Comparison of ENCODE assay signal across 9 cellular contexts in the genomic region with DNA sequence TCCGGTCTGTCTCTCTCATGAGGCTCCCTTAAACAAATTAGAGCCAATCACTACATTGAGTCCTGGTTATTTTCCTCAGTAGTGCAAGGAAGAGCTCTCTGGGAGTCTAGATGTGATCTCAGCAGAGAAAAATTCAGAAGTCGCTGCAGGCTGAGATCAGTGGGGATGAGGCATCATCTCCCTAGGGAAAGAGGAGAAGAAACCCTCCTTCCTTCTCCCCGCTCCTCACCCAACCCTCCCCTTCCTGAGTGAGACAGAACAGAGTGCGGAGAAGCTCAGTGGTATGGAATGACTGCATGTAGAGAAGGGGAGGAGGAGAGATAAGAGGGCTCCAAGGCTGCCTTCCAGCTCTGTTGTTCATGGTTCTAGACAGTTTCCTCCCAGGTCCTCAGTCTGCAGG.
DNase-seq lines count a peak whose midpoint lies in the region; ATAC-seq and TF ChIP-seq lines count a peak whose summit lies in the region.
"Had no signal": no experiment of that assay in that cellular context is flagged by ENCODE, and none has a peak within 500 bp of the region (broad histone marks: within the 10 kb centered on the region; RNA-seq: fewer than 3 reads in every experiment).

No MANE protein-coding gene starts in this region.

- peaks cover 98% of the 10 kb centered on the region for H3K36me3 ChIP-seq in SK-N-MC (ENCODE audit: insufficient read depth, low read length)
- no peaks in the 10 kb centered on the region for H3K36me3 ChIP-seq in spleen

- no peaks in the 10 kb centered on the region for H3K4me1 ChIP-seq in spleen

- H3K27ac ChIP-seq in SK-N-MC (0 out of 2 replicates have a peak overlapping the region, but pooled peaks have one; percentile 39), spleen (no peak overlapping the region)

- ATAC-seq in HG02981 (IDR thresholded peaks at IDR 0.05; ENCODE audit: unreplicated experiment): no peak
- ATAC-seq: stimulated activated naive B cell treated with anti-CD40 and anti-IgM and Interleukin-4, amounts not matched to agents 10 μg/mL and 1 μg/mL and 100 μg/mL, for 72 hours had no signal

- TF ChIP-seq CTCF in fibroblast of pulmonary artery (IDR thresholded peaks at IDR 0.05; ENCODE audit: low read length, missing control alignments) (no peak), spleen (IDR thresholded peaks at IDR 0.05 in 8 of 11, conservative IDR thresholded peaks at IDR 0.05 in 3 of 11) (no peak)

- peak; percentile 38 for DNase-seq in H4 (ENCODE audit: low spot score)
- DNase-seq in SK-N-MC (ENCODE audit: low read depth, low spot score): no peak
- DNase-seq in fibroblast of pulmonary artery (ENCODE audit: low read depth): peak; percentile 97
- peak; percentile 83 for DNase-seq in smooth muscle cell of the brain vasculature (ENCODE audit: low read depth, low spot score)
- DNase-seq in retina: no peak
- no peak for DNase-seq in spleen
- DNase-seq: MV-4-11; stimulated activated naive B cell treated with anti-CD40 and anti-IgM and Interleukin-4, amounts not matched to agents 10 μg/mL and 1 μg/mL and 100 μg/mL, for 72 hours had no signal

- WGBS in spleen, 5 donors: 54 to 75% (median 69%) methylated on average over 4 of the region's 4 CpGs

- no peaks in the 10 kb centered on the region for H3K27me3 ChIP-seq in spleen (replicated peaks in 1 of 7)

- H3K4me3 ChIP-seq in SK-N-MC (no peak overlapping the region), fibroblast of pulmonary artery (replicated peaks; ENCODE audit: low read depth, low read length) (no peak overlapping the region), spleen (no peak overlapping the region)

- no peak overlapping the region for H3K9ac ChIP-seq in SK-N-MC (ENCODE audit: insufficient read length)

- no peaks in the 10 kb centered on the region for H3K9me3 ChIP-seq in SK-N-MC (ENCODE audit: low read depth, low read length)
- no peaks in the 10 kb centered on the region for H3K9me3 ChIP-seq in spleen

- no peak for TF ChIP-seq POLR2A in spleen (IDR thresholded peaks at IDR 0.05)

- intact Hi-C loops in spleen (cut with DNase I; ENCODE audit: low total_unique reads): no loop called here

Comparison
In these comparisons a context has a peak if more than half of its experiments do, and no peak if none do; other contexts are left out.
1. DNase-seq: peak in H4 (single experiment), fibroblast of pulmonary artery (single experiment) and smooth muscle cell of the brain vasculature (single experiment); none in SK-N-MC (single experiment), retina (single experiment) and spleen (single experiment).